Comparison of ENCODE assay signal across 8 cellular contexts in genomic region chr2:46460991-46461715, GRCh38. TPM values are rescaled to one million over a fixed set of nuclear protein-coding genes. Genes with fewer than 3 reads are reported as not detected.
DNase-seq lines count a peak whose midpoint lies in the region; ATAC-seq and TF ChIP-seq lines count a peak whose summit lies in the region.

No MANE protein-coding gene starts in this region.

- no peaks in the 10 kb centered on the region for H3F3A ChIP-seq in neural cell (ENCODE audit: insufficient read depth, low read length, poor library complexity, severe bottlenecking)

- H2AFZ ChIP-seq in neural cell (ENCODE audit: low read depth, low read length): no peak overlapping the region

- H3K4me2 ChIP-seq in neural cell (ENCODE audit: low read length): no peak overlapping the region

- H3K27me3 ChIP-seq in Peyer's patch (no peaks in the 10 kb centered on the region), neural cell (ENCODE audit: insufficient read depth, low read depth, low read length) (no peaks in the 10 kb centered on the region), stomach smooth muscle (ENCODE audit: control insufficient read depth in 1 of 2, insufficient read depth in 2 of 2, low read length in 2 of 2) (no peaks in the 10 kb centered on the region)

- no peaks in the 10 kb centered on the region for H3K79me2 ChIP-seq in neural cell (replicated peaks; ENCODE audit: insufficient read depth, low read length)

- no peak for TF ChIP-seq POLR2A in Peyer's patch (IDR thresholded peaks at IDR 0.05)

- peak; percentile 99 for TF ChIP-seq RAD21 in neural cell (conservative IDR thresholded peaks at IDR 0.05)

- ATAC-seq in HG03432 (IDR thresholded peaks at IDR 0.05; ENCODE audit: unreplicated experiment): peak; percentile 63

- TF ChIP-seq EP300 in neural cell (conservative IDR thresholded peaks at IDR 0.05; ENCODE audit: poor library complexity, severe bottlenecking): peak; percentile 24

- H3K4me3 ChIP-seq in Peyer's patch: no peak overlapping the region
- no peak overlapping the region for H3K4me3 ChIP-seq in fibroblast of pulmonary artery (replicated peaks; ENCODE audit: low read depth, low read length)
- no peak overlapping the region for H3K4me3 ChIP-seq in neural cell (ENCODE audit: low read length)
- H3K4me3 ChIP-seq in stomach smooth muscle (ENCODE audit: low read length in 2 of 2): peak overlapping the region in 1 of 2 donors; percentile 22

- peak overlapping the region in 2 of 4 donors; percentile 36 to 61 for H3K27ac ChIP-seq in Peyer's patch
- H3K27ac ChIP-seq in neural cell (ENCODE audit: low read length): no peak overlapping the region
- peak overlapping the region; percentile 64 for H3K27ac ChIP-seq in stomach smooth muscle (ENCODE audit: low read length)

- no peaks in the 10 kb centered on the region for H3K36me3 ChIP-seq in Peyer's patch
- no peaks in the 10 kb centered on the region for H3K36me3 ChIP-seq in neural cell (ENCODE audit: insufficient read depth, low read length)
- no peaks in the 10 kb centered on the region for H3K36me3 ChIP-seq in stomach smooth muscle (ENCODE audit: control insufficient read depth in 2 of 2, insufficient read depth in 2 of 2, low read length in 2 of 2)

- H3K4me1 ChIP-seq in Peyer's patch: peaks cover 0 to 14% (median 0%) of the 10 kb centered on the region in 4 donors
- H3K4me1 ChIP-seq in stomach smooth muscle (ENCODE audit: control insufficient read depth, insufficient read depth, low read length): peaks cover 23% of the 10 kb centered on the region

- TF ChIP-seq CTCF in Peyer's patch (IDR thresholded peaks at IDR 0.05) (peak; percentile 98 to 99 (median 99)), fibroblast of pulmonary artery (IDR thresholded peaks at IDR 0.05; ENCODE audit: low read length, missing control alignments) (peak; percentile 99), neural cell (IDR thresholded peaks at IDR 0.05; ENCODE audit: poor library complexity, severe bottlenecking) (peak; percentile 99)

- no peaks in the 10 kb centered on the region for H4K20me1 ChIP-seq in neural cell (ENCODE audit: insufficient read depth)

- DNase-seq in DMS153 treated with DMSO at 0.1 percent for 48 hours (lab: John Stamatoyannopoulos, UW; ENCODE audit: unreplicated experiment) (peak; percentile 68), DMS153 (lab: John Stamatoyannopoulos, UW) (no peak), Peyer's patch (peak; percentile 81 to 91 (median 84)), fibroblast of pulmonary artery (ENCODE audit: low read depth) (peak; percentile 72)
- peak; percentile 87 to 89 for DNase-seq in activated T-cell treated with anti-CD3 and anti-CD28 coated beads, Interleukin-2, amount 50 U/mL, for 48 hours

- no peaks in the 10 kb centered on the region for H3K9me2 ChIP-seq in neural cell (ENCODE audit: insufficient read depth, low read length)

- no peak overlapping the region for H3K9ac ChIP-seq in neural cell (ENCODE audit: low read length)
- H3K9ac ChIP-seq in stomach smooth muscle (ENCODE audit: low read length in 2 of 2): peak overlapping the region in 1 of 2 donors; percentile 42

- H3K9me3 ChIP-seq in Peyer's patch (no peaks in the 10 kb centered on the region), neural cell (ENCODE audit: low read length) (no peaks in the 10 kb centered on the region), stomach smooth muscle (ENCODE audit: control insufficient read depth in 2 of 2, low read length in 2 of 2) (no peaks in the 10 kb centered on the region)

TF ChIP-seq in neural cell, 6 proteins besides CTCF, POLR2A, EP300 and RAD21:
- TF ChIP-seq POLR2AphosphoS5 (IDR thresholded peaks at IDR 0.05) (no peak), TAF1 (IDR thresholded peaks at IDR 0.05; ENCODE audit: low read depth) (no peak), REST (IDR thresholded peaks at IDR 0.05; ENCODE audit: borderline replicate concordance) (no peak), MXI1 (conservative IDR thresholded peaks at IDR 0.05; ENCODE audit: poor library complexity, severe bottlenecking) (no peak), EZH2 (IDR thresholded peaks at IDR 0.05; ENCODE audit: borderline replicate concordance, insufficient read depth, low read length, poor library complexity, severe bottlenecking) (no peak), SMC3 (conservative IDR thresholded peaks at IDR 0.05; ENCODE audit: poor library complexity) (peak; percentile 99)

RNA-seq across cellular contexts. Expression of gene TMEM247, which starts 18.2 kb away (rescaled TPM):
- not detected for total RNA-seq in Peyer's patch
- not detected in 2 replicates for polyA plus RNA-seq in neural cell
- polyA minus RNA-seq in neural cell: not detected in 2 replicates
